ENCODE assay signal across 8 cellular contexts in the genomic region with DNA sequence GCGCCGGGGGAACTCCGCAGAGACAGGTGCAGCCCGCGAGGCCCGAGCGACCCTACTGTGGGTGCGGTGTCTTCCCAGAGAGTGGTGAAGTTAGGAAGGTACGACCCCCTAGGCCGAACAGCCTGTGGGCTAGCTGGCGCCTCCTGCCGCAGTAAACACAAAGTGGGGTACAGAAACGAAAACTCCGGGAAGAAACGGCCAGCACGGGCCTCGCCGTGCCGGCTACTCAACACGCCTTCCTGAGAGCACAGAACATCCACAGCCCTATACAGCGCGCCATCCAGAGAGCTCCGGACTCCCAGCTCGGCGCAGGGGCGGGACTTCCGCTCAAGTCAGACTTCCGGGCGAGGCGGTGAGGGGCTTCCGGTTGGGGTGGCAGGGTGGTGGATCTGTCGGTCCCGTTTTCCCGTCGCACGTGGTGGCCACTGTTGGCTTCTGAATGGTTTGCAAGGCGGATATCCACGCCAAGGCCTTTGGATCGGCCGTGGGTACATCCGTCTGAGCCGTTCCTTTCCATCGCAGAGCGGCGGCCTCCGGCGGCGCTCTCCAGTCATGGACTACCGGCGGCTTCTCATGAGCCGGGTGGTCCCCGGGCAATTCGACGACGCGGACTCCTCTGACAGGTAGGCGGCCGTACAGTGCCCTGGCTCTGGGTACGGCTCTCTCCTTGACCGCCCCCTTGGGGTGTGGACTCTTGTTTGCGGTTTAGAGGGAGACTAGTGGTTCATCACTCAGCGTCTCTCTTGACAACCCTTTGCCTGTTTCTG. TPM values are rescaled to one million over a fixed set of nuclear protein-coding genes. Genes with fewer than 3 reads are reported as not detected.
A peak's percentile ranks its signal among the peaks of the same experiment; 100 is the strongest.
DNase-seq lines count a peak whose midpoint lies in the region; ATAC-seq, FAIRE-seq and TF ChIP-seq lines count a peak whose summit lies in the region.

A gene (minus strand): TSS at position 292 of the 767 bp plus-strand sequence. CDS start 2,569 bp downstream, outside the sequence.
A gene (plus strand): TSS at position 358 of the 767 bp plus-strand sequence. CDS start 195 bp downstream, at position 553.

- no peaks in the 10 kb centered on the region for H3K27me3 ChIP-seq in BJ (ENCODE audit: control insufficient read depth, insufficient read depth, low read length)

- DNase-seq in BJ (ENCODE audit: low read depth), result peak; percentile 70
- DNase-seq in GM19239 (ENCODE audit: insufficient read length, low spot score), result peak; percentile 85
- DNase-seq in NCI-H510A treated with DMSO at 0.1 percent for 48 hours (lab: John Stamatoyannopoulos, UW), result peak; percentile 73
- DNase-seq in activated CD4-positive, alpha-beta T cell treated with anti-CD3 and anti-CD28 coated beads for 4 hours, result peak; percentile 96
- DNase-seq in left colon, result peak; percentile 96 to 97
- DNase-seq in stimulated activated CD4-positive, alpha-beta T cell treated with anti-CD3 and anti-CD28 coated beads, Interleukin-1b, Interleukin-23, amount 100 ng/mL, for 4 hours (ENCODE audit: low read depth in 2 of 2), result peak; percentile 92

- TF ChIP-seq CTCF in BJ (IDR thresholded peaks at IDR 0.05; ENCODE audit: insufficient read depth, low read depth, low read length), result no peak

- CTCF ChIA-PET in BJ (lab: Yijun Ruan, JAX), result interaction anchor here (1.2 to 2.5 kb wide), 3 partner anchors 21 to 113 kb away, joined by 3 to 6 read pairs (median 3); no protein-coding TSS in a partner anchor

- POLR2A ChIA-PET in BJ (lab: Charles Lee), result interaction anchor here (0.5 to 0.6 kb wide), 2 partner anchors 200 to 396 kb away, joined by 3 to 4 read pairs; a partner anchor contains a TSS

- peak; percentile 97 for ATAC-seq in HG03442 (IDR thresholded peaks at IDR 0.05; ENCODE audit: unreplicated experiment)
- peak; percentile 97 for ATAC-seq in left colon

- H3K4me3 ChIP-seq in BJ (ENCODE audit: low read depth, low read length), result peak within 1 kb of the TSS; percentile 77

- FAIRE-seq in GM19239 (lab: Jason Lieb, UNC), result peak; percentile 97

- no peaks in the 10 kb centered on the region for H3K36me3 ChIP-seq in BJ (ENCODE audit: control insufficient read depth, insufficient read depth, low read length)

- intact Hi-C loops in left colon (cut with DNase I, micrococcal nuclease), result loop anchor here in 1 of 2 donors (10.0 kb wide), 1 partner anchor 105 kb away; no protein-coding TSS in a partner anchor

- H3K27ac ChIP-seq in cingulate gyrus (ENCODE audit: low read depth, low read length), result peak within 1 kb of the TSS; percentile 78

RNA-seq across cellular contexts. Expression of the first gene that starts in this region (rescaled TPM):
- polyA plus RNA-seq in BJ (2011; rRNA removed), result not detected in 2 replicates
- not detected in 2 replicates for polyA minus RNA-seq in BJ (2011; rRNA and poly(A)+ RNA removed)
- total RNA-seq in left colon, result under 1 TPM in 1 of 2 donors, not detected in 1; 0.08 TPM

RNA-seq across cellular contexts. Expression of the second gene that starts in this region (rescaled TPM):
- polyA plus RNA-seq in BJ (2011; rRNA removed), result 12.1 and 16.1 TPM in 2 replicates
- polyA minus RNA-seq in BJ (2011; rRNA and poly(A)+ RNA removed), result 11.7 and 13.2 TPM in 2 replicates
- 10 to 100 TPM; 11.8 to 15.6 TPM for total RNA-seq in left colon

Comparison
In these comparisons a context has a peak if more than half of its experiments do, and no peak if none do; other contexts are left out.
1. Peak in every context shown above with its lines: DNase-seq, ATAC-seq, H3K4me3 ChIP-seq and H3K27ac ChIP-seq.